ENCODE assay signal across 14 cellular contexts in the genomic region with DNA sequence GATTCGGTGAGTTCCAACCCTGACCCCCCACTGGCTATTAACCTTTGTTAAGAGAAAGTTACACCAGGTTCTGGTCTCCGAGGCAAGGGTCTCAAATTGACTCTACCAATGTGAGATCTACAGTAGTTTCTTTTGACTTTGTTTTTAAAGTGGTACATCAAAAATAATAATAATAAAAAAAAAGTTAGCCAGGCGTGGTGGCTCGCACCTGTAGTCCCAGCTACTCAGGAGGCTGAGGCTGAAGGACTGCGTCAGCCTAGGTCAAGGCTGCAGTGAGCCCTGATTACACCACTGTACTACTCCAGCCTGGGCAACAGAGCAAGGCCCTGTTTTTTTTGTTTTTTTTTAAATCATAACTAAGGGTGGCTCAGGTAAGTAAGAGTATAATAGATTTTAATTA. TPM values are rescaled to one million over a fixed set of nuclear protein-coding genes. Genes with fewer than 3 reads are reported as not detected.
DNase-seq lines count a peak whose midpoint lies in the region; ATAC-seq, FAIRE-seq and TF ChIP-seq lines count a peak whose summit lies in the region.
"Had no signal": no experiment of that assay in that cellular context is flagged by ENCODE, and none has a peak within 500 bp of the region (broad histone marks: within the 10 kb centered on the region; RNA-seq: fewer than 3 reads in every experiment).

No MANE protein-coding gene starts in this region.

- H3K4me1 Mint-ChIP-seq in activated naive CD4-positive, alpha-beta T cell treated with anti-CD3 and anti-CD28 coated beads for 36 hours (ENCODE audit: low read depth) = peaks cover 30% of the 10 kb centered on the region

- H3K9me3 ChIP-seq in fibroblast of lung (ENCODE audit: control insufficient read depth, insufficient read depth, low read depth, low read length) (no peaks in the 10 kb centered on the region), pancreas (no peaks in the 10 kb centered on the region), upper lobe of right lung (no peaks in the 10 kb centered on the region)

- intact Hi-C loops in activated naive CD4-positive, alpha-beta T cell treated with anti-CD3 and anti-CD28 coated beads for 36 hours (cut with micrococcal nuclease) = no loop called here
- intact Hi-C loops in pancreas (cut with DNase I) (loop anchor here in 1 of 3 donors (5.0 kb wide), 1 partner anchor 62 kb away; no protein-coding TSS in a partner anchor), upper lobe of right lung (cut with DNase I) (loop anchor here (10.0 kb wide), 1 partner anchor 169 kb away; no protein-coding TSS in a partner anchor)

- peaks cover 22% of the 10 kb centered on the region for H3K36me3 Mint-ChIP-seq in activated naive CD4-positive, alpha-beta T cell treated with anti-CD3 and anti-CD28 coated beads for 36 hours (ENCODE audit: low read depth)

- H4K20me1 ChIP-seq in fibroblast of lung (ENCODE audit: control insufficient read depth, extremely low read depth, insufficient read depth, low read length) = no peaks in the 10 kb centered on the region

- no peaks in the 10 kb centered on the region for H3K9me3 Mint-ChIP-seq in activated naive CD4-positive, alpha-beta T cell treated with anti-CD3 and anti-CD28 coated beads for 36 hours

- no peak for FAIRE-seq in pancreas (lab: Jason Lieb, UNC)
- FAIRE-seq: K562 had no signal

- no peak overlapping the region for H3K9ac ChIP-seq in fibroblast of lung (ENCODE audit: insufficient read depth, low read length)

- DNase-seq in activated naive CD4-positive, alpha-beta T cell treated with anti-CD3 and anti-CD28 coated beads for 36 hours = no peak
- DNase-seq in activated naive CD4-positive, alpha-beta T cell treated with Interleukin-2 at 50 U/mL for 16 hours = no peak
- DNase-seq in fibroblast of lung (ENCODE audit: low read depth in 2 of 2) (no peak), pancreas (no peak), upper lobe of right lung (no peak), epidermal melanocyte (ENCODE audit: insufficient read length, low spot score) (no peak), NCI-H774 (lab: John Stamatoyannopoulos, UW) (no peak), SKM-1 (lab: John Stamatoyannopoulos, UW; ENCODE audit: unreplicated experiment) (no peak)
- DNase-seq: amygdala, DMS 273 treated with DMSO at 0.1 percent for 48 hours, mammary epithelial cell, NCI-H187, SIG-M5 had no signal

- H3K4me3 ChIP-seq in fibroblast of lung (replicated peaks in 1 of 4; ENCODE audit: control extremely low read depth in 1 of 4, insufficient read depth in 1 of 4, low read depth in 3 of 4, low read length in 4 of 4) (peak overlapping the region in 2 of 4 experiments; percentile 83 to 96), pancreas (no peak overlapping the region), upper lobe of right lung (no peak overlapping the region)
- H3K4me3 ChIP-seq: K562 had no signal

- H2AFZ ChIP-seq in fibroblast of lung (ENCODE audit: low read length) = no peak overlapping the region

- H3K36me3 ChIP-seq in fibroblast of lung (ENCODE audit: control insufficient read depth, insufficient read depth, low read length) = no peaks in the 10 kb centered on the region
- no peaks in the 10 kb centered on the region for H3K36me3 ChIP-seq in pancreas
- H3K36me3 ChIP-seq in upper lobe of right lung = no peaks in the 10 kb centered on the region

- H3K4me1 ChIP-seq in fibroblast of lung (ENCODE audit: control insufficient read depth, extremely low read depth, insufficient read depth, low read length) (peaks cover 13% of the 10 kb centered on the region), pancreas (peaks cover 7 to 21% (median 20%) of the 10 kb centered on the region in 3 donors), upper lobe of right lung (peaks cover 36% of the 10 kb centered on the region)

- H3K4me3 Mint-ChIP-seq in activated naive CD4-positive, alpha-beta T cell treated with anti-CD3 and anti-CD28 coated beads for 36 hours = peak overlapping the region; percentile 100

- H3K27ac ChIP-seq in fibroblast of lung (ENCODE audit: insufficient read depth, low read length) (peak overlapping the region; percentile 99), pancreas (peak overlapping the region in 3 of 4 donors; percentile 99 to 100 (median 100)), upper lobe of right lung (peak overlapping the region; percentile 100)

- WGBS in pancreas, 2 donors = 73 to 85% methylated on average over 5 of the region's 5 CpGs

- ATAC-seq in pancreas (no peak), upper lobe of right lung (no peak)
- ATAC-seq: K562 had no signal

- CTCF ChIA-PET in activated naive CD4-positive, alpha-beta T cell treated with anti-CD3 and anti-CD28 coated beads for 36 hours (lab: Charles Lee) = interaction anchor here (0.6 to 2.4 kb wide), 3 partner anchors 80 to 187 kb away, joined by 3 to 8 read pairs (median 4); no protein-coding TSS in a partner anchor

- no peak for TF ChIP-seq CTCF in fibroblast of lung (conservative IDR thresholded peaks at IDR 0.05 in 1 of 2, IDR thresholded peaks at IDR 0.05 in 1 of 2; ENCODE audit: low read depth in 1 of 2, low read length in 2 of 2)
- TF ChIP-seq CTCF in pancreas (IDR thresholded peaks at IDR 0.05) = no peak
- no peak for TF ChIP-seq CTCF in upper lobe of right lung (IDR thresholded peaks at IDR 0.05)

- H3K27ac Mint-ChIP-seq in activated naive CD4-positive, alpha-beta T cell treated with anti-CD3 and anti-CD28 coated beads for 36 hours = no peak overlapping the region

- H3K27me3 Mint-ChIP-seq in activated naive CD4-positive, alpha-beta T cell treated with anti-CD3 and anti-CD28 coated beads for 36 hours (ENCODE audit: low read depth) = no peaks in the 10 kb centered on the region

- no peak overlapping the region for H3K4me2 ChIP-seq in fibroblast of lung (ENCODE audit: extremely low read depth, insufficient read depth, low read length)

- peaks cover 16% of the 10 kb centered on the region for H3K79me2 ChIP-seq in fibroblast of lung (ENCODE audit: control insufficient read depth, insufficient read depth, low read length)

- H3K27me3 ChIP-seq in fibroblast of lung (ENCODE audit: control insufficient read depth, insufficient read depth, low read length) (no peaks in the 10 kb centered on the region), pancreas (no peaks in the 10 kb centered on the region), upper lobe of right lung (no peaks in the 10 kb centered on the region)

RNA-seq across cellular contexts. Expression of a gene that starts 1.0 kb away (rescaled TPM):
- 10 to 100 TPM; 44.2 to 45.0 TPM for total RNA-seq in activated naive CD4-positive, alpha-beta T cell treated with anti-CD3 and anti-CD28 coated beads for 36 hours
- total RNA-seq in fibroblast of lung = 27.6 and 29.5 TPM in 2 replicates
- 8.3 and 27.0 TPM in 2 replicates for polyA plus RNA-seq in fibroblast of lung
- 6.2 and 19.1 TPM in 2 replicates for polyA plus RNA-seq in fibroblast of lung (2012)
- 6.0 and 10.8 TPM in 2 replicates for polyA minus RNA-seq in fibroblast of lung (ENCODE audit: low replicate concordance)
- 10 to 100 TPM in 5 of 6 donors, 1 to 10 TPM in 1; 8.4 to 32.8 (median 18.1) TPM for total RNA-seq in pancreas
- polyA plus RNA-seq in pancreas = 10 to 100 TPM in 1 of 2 donors, 1 to 10 TPM in 1; 9.0 to 16.2 TPM
- total RNA-seq in upper lobe of right lung = 91.0 TPM
